In the genomic region with DNA sequence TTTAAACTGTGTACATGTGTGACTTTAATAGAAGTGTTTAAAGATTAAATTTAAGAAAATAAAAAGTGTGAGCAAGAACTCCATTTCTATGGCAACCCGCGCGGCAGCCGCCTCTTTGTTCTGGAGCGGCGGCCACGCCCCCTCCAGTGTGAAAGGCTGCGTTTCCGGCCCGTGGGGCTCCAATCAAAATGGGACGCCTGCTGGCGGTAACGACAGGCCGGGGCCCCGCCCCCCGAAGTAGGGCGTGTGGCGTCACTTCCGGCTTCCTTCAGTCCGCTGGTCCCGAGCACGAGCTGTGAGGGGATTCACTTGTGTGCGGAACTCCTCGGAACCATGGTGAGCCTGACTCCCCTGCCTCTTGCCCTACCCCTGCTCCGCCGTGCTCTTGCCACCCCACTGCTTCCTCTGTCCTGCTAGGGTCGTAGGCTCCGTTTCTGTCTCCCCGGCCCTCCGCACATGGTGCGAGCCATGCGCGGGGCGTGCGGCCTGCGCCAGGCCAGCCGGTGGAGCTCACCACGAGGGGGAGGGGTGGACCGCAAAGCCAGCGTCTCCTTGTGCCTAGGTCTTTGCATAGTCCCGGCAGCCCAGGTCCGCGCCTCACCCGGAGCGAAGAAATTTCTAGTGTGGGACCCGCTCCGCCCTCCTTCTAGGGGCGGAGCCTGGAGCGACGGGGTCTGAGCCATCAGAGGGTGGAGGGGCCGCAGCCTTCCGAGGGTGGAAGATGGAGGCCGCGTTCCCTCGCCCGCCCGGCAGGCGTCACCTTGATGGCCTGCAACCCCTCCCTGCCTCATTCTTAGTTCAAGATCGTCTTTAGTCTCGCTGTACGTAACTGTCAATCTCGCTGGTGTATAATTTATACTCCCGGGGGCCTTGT, we compare ENCODE assay signal across 8 cellular contexts. TPM values are rescaled to one million over a fixed set of nuclear protein-coding genes. Genes with fewer than 3 reads are reported as not detected.
DNase-seq lines count a peak whose midpoint lies in the region; ATAC-seq and TF ChIP-seq lines count a peak whose summit lies in the region.

A gene (plus strand): TSS at position 271 of the 874 bp plus-strand sequence. CDS start 63 bp downstream, at position 334.

- DNase-seq in NCI-H128 (lab: John Stamatoyannopoulos, UW; ENCODE audit: unreplicated experiment) (peak; percentile 92), head of caudate nucleus (peak; percentile 96 to 99 (median 99)), ovary (peak; percentile 96 to 99 (median 97)), thyroid gland (peak; percentile 98)
- peak; percentile 95 for DNase-seq in activated naive CD8-positive, alpha-beta T cell treated with anti-CD3 and anti-CD28 coated beads, Interleukin-2, amount 10 ng/mL, durations not matched to agents 7 days and 5 days

- peaks cover 38% of the 10 kb centered on the region for H3K36me3 ChIP-seq in SU-DHL-6 (ENCODE audit: low read length)
- H3K36me3 ChIP-seq in ovary, result no peaks in the 10 kb centered on the region
- H3K36me3 ChIP-seq in thyroid gland, result peaks cover 32 to 34% of the 10 kb centered on the region in 2 donors

- H3K9me2 ChIP-seq in SU-DHL-6 (replicated peaks; ENCODE audit: insufficient read depth, low read length), result no peaks in the 10 kb centered on the region

- peaks cover 4% of the 10 kb centered on the region for H3K4me1 Mint-ChIP-seq in activated naive CD8-positive, alpha-beta T cell treated with anti-CD3 and anti-CD28 coated beads, Interleukin-2, amount 10 ng/mL, durations not matched to agents 7 days and 5 days

- H3K4me3 Mint-ChIP-seq in activated naive CD8-positive, alpha-beta T cell treated with anti-CD3 and anti-CD28 coated beads, Interleukin-2, amount 10 ng/mL, durations not matched to agents 7 days and 5 days, result peak within 1 kb of the TSS; percentile 96

- no peak for TF ChIP-seq EP300 in ovary (IDR thresholded peaks at IDR 0.05)

- peaks cover 9% of the 10 kb centered on the region; the same call in 1 of the 2 replicates for H4K20me1 ChIP-seq in SU-DHL-6 (ENCODE audit: low read depth, low read length)

- H3K27me3 ChIP-seq in SU-DHL-6 (ENCODE audit: low read length) (no peaks in the 10 kb centered on the region), ovary (no peaks in the 10 kb centered on the region), thyroid gland (no peaks in the 10 kb centered on the region)

- H3K27ac Mint-ChIP-seq in activated naive CD8-positive, alpha-beta T cell treated with anti-CD3 and anti-CD28 coated beads, Interleukin-2, amount 10 ng/mL, durations not matched to agents 7 days and 5 days, result peak within 1 kb of the TSS; percentile 98

- no peaks in the 10 kb centered on the region for H3K9me3 Mint-ChIP-seq in activated naive CD8-positive, alpha-beta T cell treated with anti-CD3 and anti-CD28 coated beads, Interleukin-2, amount 10 ng/mL, durations not matched to agents 7 days and 5 days

- H3K27ac ChIP-seq in SU-DHL-6 (ENCODE audit: low read depth, low read length), result peak within 1 kb of the TSS; percentile 69
- peak within 1 kb of the TSS; percentile 45 to 80 for H3K27ac ChIP-seq in ovary
- H3K27ac ChIP-seq in thyroid gland, result peak within 1 kb of the TSS; percentile 23 to 85 (median 70)

- H3K4me1 ChIP-seq in ovary (ENCODE audit: insufficient read depth), result peaks cover 3% of the 10 kb centered on the region
- peaks cover 6 to 7% of the 10 kb centered on the region in 2 donors for H3K4me1 ChIP-seq in thyroid gland

- TF ChIP-seq POLR2A in ovary (IDR thresholded peaks at IDR 0.05) (peak; percentile 82), thyroid gland (IDR thresholded peaks at IDR 0.05) (peak in 1 of 2 donors; percentile 84)

- 0 to 1% (median 0%) methylated on average over 63 of the region's 63 CpGs for WGBS in ovary, 3 donors
- 0 to 1% methylated on average over 59 to 61 of the region's 63 CpGs for WGBS in thyroid gland, 2 donors

- H3K36me3 Mint-ChIP-seq in activated naive CD8-positive, alpha-beta T cell treated with anti-CD3 and anti-CD28 coated beads, Interleukin-2, amount 10 ng/mL, durations not matched to agents 7 days and 5 days, result peaks cover 11% of the 10 kb centered on the region

- H3K27me3 Mint-ChIP-seq in activated naive CD8-positive, alpha-beta T cell treated with anti-CD3 and anti-CD28 coated beads, Interleukin-2, amount 10 ng/mL, durations not matched to agents 7 days and 5 days, result peaks cover 1% of the 10 kb centered on the region

- peaks cover 5% of the 10 kb centered on the region; the same call in 1 of the 2 replicates for H3F3A ChIP-seq in SU-DHL-6 (ENCODE audit: insufficient read depth)

- peak within 1 kb of the TSS; percentile 99 for H3K4me2 ChIP-seq in SU-DHL-6 (ENCODE audit: low read depth, low read length, poor library complexity, severe bottlenecking)

- H3K4me3 ChIP-seq in SU-DHL-6 (ENCODE audit: insufficient read depth, low read length, poor library complexity, severe bottlenecking) (peak within 1 kb of the TSS; percentile 86), ovary (peak within 1 kb of the TSS; percentile 65), thyroid gland (replicated peaks in 1 of 3) (peak within 1 kb of the TSS; percentile 86 to 94 (median 92))

- H2AFZ ChIP-seq in SU-DHL-6 (ENCODE audit: low read depth, low read length, severe bottlenecking), result peak within 1 kb of the TSS; percentile 81

- peak within 1 kb of the TSS; percentile 85 for H3K9ac ChIP-seq in SU-DHL-6 (ENCODE audit: low read length)

- TF ChIP-seq CTCF in GM12873 (IDR thresholded peaks at IDR 0.05; ENCODE audit: insufficient read depth, low read depth, low read length, missing control alignments) (peak; percentile 50), SU-DHL-6 (IDR thresholded peaks at IDR 0.05; ENCODE audit: insufficient read depth, low read length, poor library complexity, severe bottlenecking) (no peak), ovary (IDR thresholded peaks at IDR 0.05) (no peak), thyroid gland (IDR thresholded peaks at IDR 0.05) (peak in 3 of 6 experiments; percentile 17 to 28 (median 19))

- no peaks in the 10 kb centered on the region for H3K9me3 ChIP-seq in SU-DHL-6 (ENCODE audit: insufficient read depth, low read length)
- no peaks in the 10 kb centered on the region for H3K9me3 ChIP-seq in ovary
- no peaks in the 10 kb centered on the region for H3K9me3 ChIP-seq in thyroid gland

- intact Hi-C loops in head of caudate nucleus (cut with DNase I), result loop anchor here (10.0 kb wide), 1 partner anchor 149 kb away; a partner anchor contains a TSS
- intact Hi-C loops in ovary (cut with DNase I), result loop anchor here in 1 of 4 donors (5.0 kb wide), 1 partner anchor 233 kb away; no protein-coding TSS in a partner anchor
- intact Hi-C loops in thyroid gland (cut with DNase I), result loop anchor here (10.0 kb wide), 2 partner anchors 149 to 231 kb away; a partner anchor contains a TSS

- H3K79me2 ChIP-seq in SU-DHL-6 (ENCODE audit: insufficient read depth, low read length), result peaks cover 37% of the 10 kb centered on the region

- ATAC-seq in HG02759 (IDR thresholded peaks at IDR 0.05; ENCODE audit: unreplicated experiment), result peak; percentile 97
- ATAC-seq in activated naive CD8-positive, alpha-beta T cell treated with anti-CD3 and anti-CD28 coated beads, Interleukin-2, amount 10 ng/mL, durations not matched to agents 7 days and 5 days (ENCODE audit: low read depth), result peak; percentile 91

- POLR2A ChIA-PET in activated naive CD8-positive, alpha-beta T cell treated with anti-CD3 and anti-CD28 coated beads, Interleukin-2, amount 10 ng/mL, durations not matched to agents 7 days and 5 days (lab: Charles Lee), result interaction anchor here (1.0 to 1.2 kb wide), 6 partner anchors 15 to 658 kb away, joined by 3 to 9 read pairs (median 6); a partner anchor contains a TSS

RNA-seq across cellular contexts. Expression of the gene that starts here (rescaled TPM):
- 100 to 1,000 TPM; 141 to 144 TPM for total RNA-seq in activated naive CD8-positive, alpha-beta T cell treated with anti-CD3 and anti-CD28 coated beads, Interleukin-2, amount 10 ng/mL, durations not matched to agents 7 days and 5 days
- total RNA-seq in ovary (100 to 1,000 TPM in 6 of 7 donors, 10 to 100 TPM in 1; 86.0 to 141 (median 109) TPM), thyroid gland (100 to 1,000 TPM in 3 of 4 donors, 10 to 100 TPM in 1; 90.9 to 174 (median 117) TPM)
- 100 to 1,000 TPM in 1 of 2 donors, 10 to 100 TPM in 1; 68.1 to 115 TPM for polyA plus RNA-seq in ovary

Comparison
In these comparisons a context has a peak if more than half of its experiments do, and no peak if none do; other contexts are left out.
1. Peak in every context shown above with its lines: DNase-seq, ATAC-seq, H3K4me3 ChIP-seq and H3K27ac ChIP-seq.